ENCODE assay signal across 18 cellular contexts in genomic region chr2:119800376-119800902, GRCh38.
"Had no signal": no experiment of that assay in that cellular context is flagged by ENCODE, and none has a peak within 500 bp of the region (broad histone marks: within the 10 kb centered on the region; RNA-seq: fewer than 3 reads in every experiment).

No MANE protein-coding gene starts in this region.

- H3K27me3 ChIP-seq: dorsolateral prefrontal cortex, foreskin keratinocyte, sigmoid colon, suprapubic skin, upper lobe of left lung had no signal

- DNase-seq: activated CD4-positive, alpha-beta memory T cell treated with anti-CD3 and anti-CD28 coated beads, Interleukin-2, amount 10 ng/mL, durations not matched to agents 7 days and 5 days; activated CD4-positive, alpha-beta T cell treated with anti-CD3 and anti-CD28 coated beads for 1 hour; activated CD8-positive, alpha-beta memory T cell treated with anti-CD3 and anti-CD28 coated beads, Interleukin-2, amount 50 U/mL, for 48 hours; activated effector memory CD4-positive, alpha-beta T cell treated with Interleukin-2 at 50 U/mL for 16 hours; anterior cingulate cortex; dorsolateral prefrontal cortex; foreskin keratinocyte; head of caudate nucleus; kidney; left ventricle myocardium inferior; sigmoid colon; stimulated activated CD4-positive, alpha-beta T cell treated with anti-CD3 and anti-CD28 coated beads, Interleukin-12 subunit alpha, Interleukin-12 subunit beta, amount 100 ng/mL, for 4 hours; stimulated activated naive CD8-positive, alpha-beta T cell treated with anti-CD3 and anti-CD28 coated beads, Interleukin-15, Interleukin-2, amounts not matched to agents 100 U/mL and 50 U/mL, for 24 hours; upper lobe of left lung had no signal

- ATAC-seq: activated naive CD4-positive, alpha-beta T cell treated with anti-CD3 and anti-CD28 coated beads, Interleukin-2, amount 50 U/mL, for 72 hours; foreskin keratinocyte; stimulated activated naive CD8-positive, alpha-beta T cell treated with anti-CD3 and anti-CD28 coated beads, Interleukin-15, Interleukin-2, amounts not matched to agents 100 U/mL and 50 U/mL, for 24 hours had no signal

- H3K27ac Mint-ChIP-seq: activated CD4-positive, alpha-beta memory T cell treated with anti-CD3 and anti-CD28 coated beads, Interleukin-2, amount 10 ng/mL, durations not matched to agents 7 days and 5 days; activated naive CD4-positive, alpha-beta T cell treated with anti-CD3 and anti-CD28 coated beads, Interleukin-2, amount 50 U/mL, for 72 hours; memory B cell; T-helper 2 cell treated with Interferon-gamma antibody and Interleukin-4, amounts not matched to agents 5 μg/mL and 100 μg/mL, for 36 hours had no signal

- H3K4me3 Mint-ChIP-seq: activated CD4-positive, alpha-beta memory T cell treated with anti-CD3 and anti-CD28 coated beads, Interleukin-2, amount 10 ng/mL, durations not matched to agents 7 days and 5 days; memory B cell; T-helper 2 cell treated with Interferon-gamma antibody and Interleukin-4, amounts not matched to agents 5 μg/mL and 100 μg/mL, for 36 hours had no signal

- H3K4me3 ChIP-seq: dorsolateral prefrontal cortex, left ventricle myocardium inferior, sigmoid colon, suprapubic skin, upper lobe of left lung had no signal

- H3K36me3 ChIP-seq: left ventricle myocardium inferior, sigmoid colon, suprapubic skin, upper lobe of left lung had no signal

- H3K9me3 ChIP-seq: sigmoid colon, suprapubic skin, upper lobe of left lung had no signal

- H3K27me3 Mint-ChIP-seq: activated CD4-positive, alpha-beta memory T cell treated with anti-CD3 and anti-CD28 coated beads, Interleukin-2, amount 10 ng/mL, durations not matched to agents 7 days and 5 days; memory B cell had no signal
